ENCODE assay signal across 11 cellular contexts in the genomic region with DNA sequence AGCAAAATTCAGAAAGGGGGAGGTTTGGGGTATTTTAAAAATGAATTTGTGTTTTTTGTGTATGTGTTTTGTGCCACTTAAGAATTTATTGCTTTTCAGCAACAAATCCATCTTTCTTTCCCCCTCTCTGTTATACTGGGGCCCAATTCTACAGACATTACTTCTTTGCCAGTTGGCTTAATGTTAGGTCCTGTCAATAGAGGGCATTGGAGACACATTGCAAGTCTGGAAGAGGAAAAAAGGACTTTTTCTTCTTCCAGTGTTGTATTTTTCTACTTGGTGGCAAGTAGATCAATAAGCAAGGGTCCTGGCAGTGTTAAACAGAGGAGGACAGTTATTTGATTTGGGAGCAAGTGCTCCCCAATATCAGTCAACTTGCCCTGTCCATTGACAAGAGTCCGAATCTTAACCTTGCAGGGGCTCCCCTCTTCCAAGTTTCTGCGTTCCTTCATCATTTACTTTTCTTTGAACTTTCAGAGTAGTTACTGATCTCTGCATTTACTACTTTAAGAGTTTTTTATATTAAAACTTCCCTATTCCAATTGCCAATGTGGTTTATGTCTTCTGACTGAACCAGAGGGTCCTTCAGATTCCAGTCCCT. TPM values are rescaled to one million over a fixed set of nuclear protein-coding genes. Genes with fewer than 3 reads are reported as not detected.
A peak's percentile ranks its signal among the peaks of the same experiment; 100 is the strongest.
DNase-seq lines count a peak whose midpoint lies in the region; ATAC-seq and TF ChIP-seq lines count a peak whose summit lies in the region.
"Had no signal": no experiment of that assay in that cellular context is flagged by ENCODE, and none has a peak within 500 bp of the region (broad histone marks: within the 10 kb centered on the region; RNA-seq: fewer than 3 reads in every experiment).

No MANE protein-coding gene starts in this region.

- BruUV-seq in A673 (replicated peaks; lab: Mats Ljungman, UMichigan): no TSS peak
- no TSS peak for BruUV-seq in Panc1 (replicated peaks; lab: Mats Ljungman, UMichigan)

- DNase-seq in A673 (ENCODE audit: low spot score) (no peak), GM10248 (ENCODE audit: extremely low spot score) (no peak), Panc1 (ENCODE audit: low read depth, low spot score) (no peak), fibroblast of the aortic adventitia (ENCODE audit: low read depth) (peak; percentile 11), heart left ventricle (no peak), GM19238 (ENCODE audit: insufficient read length, low spot score) (no peak), head of caudate nucleus (no peak)
- DNase-seq: SHP77 treated with DMSO at 0.1 percent for 48 hours had no signal

- intact Hi-C loops in A673 (cut with micrococcal nuclease; ENCODE audit: unreplicated experiment): no loop called here
- intact Hi-C loops in Panc1 (cut with micrococcal nuclease; ENCODE audit: unreplicated experiment): no loop called here
- intact Hi-C loops in heart left ventricle (cut with DNase I): no loop called here
- intact Hi-C loops in head of caudate nucleus (cut with DNase I): no loop called here

- H3K4me1 ChIP-seq in A673 (ENCODE audit: insufficient read depth, low read length, poor library complexity, severe bottlenecking) (no peaks in the 10 kb centered on the region), Panc1 (ENCODE audit: control insufficient read depth, insufficient read depth, low read length) (no peaks in the 10 kb centered on the region), heart left ventricle (no peaks in the 10 kb centered on the region)

- peaks cover 9% of the 10 kb centered on the region for H3K27me3 ChIP-seq in A673 (replicated peaks; ENCODE audit: insufficient read depth, low read depth, low read length, poor library complexity)
- peaks cover 50% of the 10 kb centered on the region for H3K27me3 ChIP-seq in Panc1 (ENCODE audit: control insufficient read depth, insufficient read depth, low read length)
- peaks cover 0 to 7% (median 0%) of the 10 kb centered on the region in 9 donors for H3K27me3 ChIP-seq in heart left ventricle

- H3K9me3 ChIP-seq in A673 (ENCODE audit: low read depth, low read length, poor library complexity, severe bottlenecking) (no peaks in the 10 kb centered on the region), Panc1 (ENCODE audit: control insufficient read depth, insufficient read depth, low read depth, low read length) (no peaks in the 10 kb centered on the region), heart left ventricle (peaks cover 0 to 7% (median 0%) of the 10 kb centered on the region in 12 donors)

- peak; percentile 66; the same call in 1 of the 2 replicates for ATAC-seq in Panc1
- no peak for ATAC-seq in GM21360 (IDR thresholded peaks at IDR 0.05; ENCODE audit: unreplicated experiment)
- no peak for ATAC-seq in heart left ventricle

- H3K27ac ChIP-seq in A673 (ENCODE audit: low read depth, low read length, poor library complexity, severe bottlenecking) (no peak overlapping the region), Panc1 (ENCODE audit: low read length) (no peak overlapping the region), heart left ventricle (no peak overlapping the region)
- H3K27ac ChIP-seq: coronary artery had no signal

- peak; percentile 37; the same call in 1 of the 2 replicates for TF ChIP-seq CTCF in A673 (conservative IDR thresholded peaks at IDR 0.05; ENCODE audit: low read depth, low read length)
- TF ChIP-seq CTCF in GM10248 (IDR thresholded peaks at IDR 0.05; ENCODE audit: control extremely low read depth, extremely low read depth, low read depth, missing control alignments): peak; percentile 30
- peak; percentile 73 for TF ChIP-seq CTCF in Panc1 (IDR thresholded peaks at IDR 0.05)
- TF ChIP-seq CTCF in fibroblast of the aortic adventitia (IDR thresholded peaks at IDR 0.05; ENCODE audit: insufficient read depth, low read length): peak; percentile 26
- peak in 2 of 12 donors; percentile 5 to 21 for TF ChIP-seq CTCF in heart left ventricle (IDR thresholded peaks at IDR 0.05)

- no peak for TF ChIP-seq POLR2A in heart left ventricle (IDR thresholded peaks at IDR 0.05)

- WGBS in heart left ventricle, 4 donors: 92 to 95% (median 94%) methylated on average over 2 of the region's 2 CpGs

- CTCF ChIA-PET in A673 (lab: Charles Lee) (no interaction called here), GM10248 (lab: Yijun Ruan, JAX) (interaction anchor here (1.6 kb wide), 1 partner anchor 23 kb away, joined by 3 read pairs; the partner anchor contains the start of gene SCML4), Panc1 (lab: Charles Lee) (no interaction called here)

- H3K4me3 ChIP-seq in A673 (ENCODE audit: low read depth, low read length, poor library complexity, severe bottlenecking): no peak overlapping the region
- H3K4me3 ChIP-seq in Panc1 (ENCODE audit: low read depth in 2 of 2, low read length in 2 of 2): no peak overlapping the region
- H3K4me3 ChIP-seq in fibroblast of the aortic adventitia (ENCODE audit: low read depth, low read length): no peak overlapping the region
- no peak overlapping the region for H3K4me3 ChIP-seq in heart left ventricle
- H3K4me3 ChIP-seq: coronary artery had no signal

- POLR2A ChIA-PET in A673 (lab: Charles Lee; ENCODE audit: low non-redundant PET): no interaction called here
- POLR2A ChIA-PET in GM10248 (lab: Yijun Ruan, JAX): no interaction called here
- POLR2A ChIA-PET in Panc1 (lab: Charles Lee): no interaction called here

- H3K36me3 ChIP-seq in A673 (ENCODE audit: insufficient read depth, low read length, poor library complexity, severe bottlenecking) (no peaks in the 10 kb centered on the region), Panc1 (ENCODE audit: control insufficient read depth, insufficient read depth, low read length) (no peaks in the 10 kb centered on the region), heart left ventricle (no peaks in the 10 kb centered on the region)

- in situ Hi-C loops in Panc1 (cut with HindIII; ENCODE audit: low pct_unique_long_range_greater_than_20kb, low sequenced_read_pairs): no loop called here

RNA-seq across cellular contexts. Expression of gene SCML4, which starts 23.4 kb away (rescaled TPM):
- total RNA-seq in A673 (2021) (not detected in 2 replicates), Panc1 (2021; ENCODE audit: unreplicated experiment) (0.15 TPM), fibroblast of the aortic adventitia (ENCODE audit: low replicate concordance) (not detected in 2 replicates), heart left ventricle (1 to 10 TPM in 2 of 9 donors, under 1 TPM in 3, not detected in 4; 0.17 to 1.3 (median 0.31) TPM)
- not detected for polyA plus RNA-seq in Panc1 (2012; ENCODE audit: insufficient read length)
- under 1 TPM; 0.06 to 0.08 TPM for polyA plus RNA-seq in heart left ventricle
- total RNA-seq: LHCN-M2 had no signal
